In genomic region chr6:135617222-135617621, GRCh38 we compare ENCODE assay signal across 1 cellular context.
TF ChIP-seq lines count a peak whose summit lies in the region.

No MANE protein-coding gene starts in this region.

TF ChIP-seq in GM23338, 12 proteins besides CTCF, POLR2A, EP300 and RAD21 (continued from another document):
- TF ChIP-seq ZNF462 (CRISPR knock-in tag; IDR thresholded peaks at IDR 0.05), result no peak
TF ChIP-seq in GM23338: peak in this region for 0.
